3 cellular contexts compared by ENCODE assay signal in genomic region chr9:130370226-130370625, GRCh38.
TF ChIP-seq lines count a peak whose summit lies in the region.

No MANE protein-coding gene starts in this region.

TF ChIP-seq in SK-N-SH treated with all-trans-retinoic acid at 6 μM for 48 hours, 23 proteins besides CTCF, POLR2A, EP300 and RAD21 (continued from another document):
- TF ChIP-seq PATZ1 (CRISPR knock-in tag; IDR thresholded peaks at IDR 0.05; ENCODE audit: borderline replicate concordance): no peak
- no peak for TF ChIP-seq GLIS3 (CRISPR knock-in tag; IDR thresholded peaks at IDR 0.05)
- TF ChIP-seq SNAI2 (CRISPR knock-in tag; IDR thresholded peaks at IDR 0.05): no peak
- peak; percentile 78; the same call in 1 of the 2 replicates for TF ChIP-seq ZFP3 (CRISPR knock-in tag; IDR thresholded peaks at IDR 0.05)
TF ChIP-seq in SK-N-SH treated with all-trans-retinoic acid at 6 μM for 48 hours: peak in this region for 1.

TF ChIP-seq in SK-N-SH, 30 proteins besides CTCF, POLR2A, EP300 and RAD21 (continued from another document):
- no peak for TF ChIP-seq YY1 (IDR thresholded peaks at IDR 0.05; ENCODE audit: low read depth)
- no peak for TF ChIP-seq MXI1 (IDR thresholded peaks at IDR 0.05; ENCODE audit: low read depth, low read length)
- TF ChIP-seq EZH2phosphoT487 (IDR thresholded peaks at IDR 0.05; ENCODE audit: borderline replicate concordance, low read depth): no peak
- no peak for TF ChIP-seq CHD2 (IDR thresholded peaks at IDR 0.05; ENCODE audit: low read length, partially characterized antibody)
- no peak for TF ChIP-seq IRF3 (IDR thresholded peaks at IDR 0.05; ENCODE audit: low read depth, low read length)

TF ChIP-seq in HEK293, 187 proteins besides CTCF, POLR2A, EP300 and RAD21 (continued from another document):
- TF ChIP-seq KLF1 (tag by site-specific recombination; IDR thresholded peaks at IDR 0.05): peak; percentile 95
